ENCODE assay signal across 25 cellular contexts in genomic region chr12:57697076-57697475, GRCh38. TPM values are rescaled to one million over a fixed set of nuclear protein-coding genes. Genes with fewer than 3 reads are reported as not detected.
"Had no signal": no experiment of that assay in that cellular context is flagged by ENCODE, and none has a peak within 500 bp of the region (broad histone marks: within the 10 kb centered on the region; RNA-seq: fewer than 3 reads in every experiment).

No MANE protein-coding gene starts in this region.

- H3K9me3 ChIP-seq: esophagus squamous epithelium, heart right ventricle, left lung, lower lobe of right lung, mucosa of descending colon had no signal

- H3K27ac ChIP-seq: coronary artery, dorsolateral prefrontal cortex, epithelial cell of prostate, esophagus squamous epithelium, gastrocnemius medialis, heart right ventricle, left lung, lower lobe of right lung had no signal

- ATAC-seq: esophagus mucosa, gastrocnemius medialis, heart right ventricle, left cardiac atrium, left lung, left ventricle myocardium superior, lower lobe of right lung, mucosa of descending colon had no signal

- H3K27me3 Mint-ChIP-seq: naive B cell had no signal

- DNase-seq: dermis blood vessel endothelial cell; dorsolateral prefrontal cortex; effector CD4-positive, alpha-beta T cell; effector memory CD4-positive, alpha-beta T cell; erythroblast; esophagus squamous epithelium; foreskin fibroblast; foreskin melanocyte; gastrocnemius medialis; glutamatergic neuron; head of caudate nucleus; heart right ventricle; hippocampal formation; left cardiac atrium; left lung; left ventricle myocardium superior; lower lobe of right lung; mesenchymal stem cell; mucosa of descending colon; naive B cell had no signal

- H3K9me3 Mint-ChIP-seq: naive B cell had no signal

- H3K27ac Mint-ChIP-seq: mesothelial cell of epicardium had no signal

- H3K4me1 Mint-ChIP-seq: mesothelial cell of epicardium had no signal

- H3K4me3 ChIP-seq: coronary artery, dorsolateral prefrontal cortex, esophagus squamous epithelium, gastrocnemius medialis, heart right ventricle, left lung, lower lobe of right lung, mucosa of descending colon had no signal

- H3K27me3 ChIP-seq: dorsolateral prefrontal cortex, esophagus squamous epithelium, gastrocnemius medialis, heart right ventricle, left lung had no signal

- H3K4me3 Mint-ChIP-seq: mesothelial cell of epicardium had no signal

RNA-seq across cellular contexts. Expression of gene AGAP2, which starts 41.5 kb away (rescaled TPM):
- total RNA-seq: kidney epithelial cell had no signal
